In the genomic region with DNA sequence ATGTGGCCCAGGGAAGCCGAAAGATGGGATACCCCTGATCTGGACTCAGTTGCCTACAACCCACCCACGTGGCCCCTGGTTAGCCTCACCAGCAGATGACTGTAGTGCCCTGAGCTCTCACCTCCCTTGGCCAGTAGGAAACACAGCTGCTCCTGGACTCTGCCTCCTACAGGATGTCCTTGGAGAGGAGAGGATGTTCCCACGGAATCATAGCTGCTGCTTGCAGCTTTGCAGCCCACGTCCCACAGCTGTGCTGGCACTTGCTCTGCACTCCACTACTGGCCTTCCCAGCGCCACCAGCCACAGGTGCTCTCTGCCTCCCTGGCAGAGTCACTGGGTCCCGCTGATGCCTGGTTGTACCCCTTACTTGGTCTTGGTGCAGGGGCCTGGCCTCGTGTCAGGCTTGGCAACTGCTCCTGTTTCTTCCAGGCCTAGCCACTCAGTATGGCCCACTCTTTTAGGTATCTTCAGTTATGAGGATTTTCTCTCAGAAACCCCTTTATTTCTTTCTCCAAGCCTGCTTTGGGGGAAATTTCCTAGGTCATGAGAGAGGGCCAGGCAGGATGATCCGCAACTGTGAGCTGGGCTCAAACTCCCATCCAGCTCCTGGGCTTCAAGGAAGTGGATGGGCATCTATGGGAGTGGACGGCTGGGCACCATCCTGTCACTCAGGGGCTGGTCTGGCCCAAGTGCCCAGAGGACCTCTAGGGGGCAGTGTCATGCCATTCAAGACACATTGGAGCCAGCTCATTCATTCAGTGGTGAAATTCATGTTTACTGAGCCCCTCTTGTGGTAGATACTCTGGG, we compare ENCODE assay signal across 9 cellular contexts. TPM values are rescaled to one million over a fixed set of nuclear protein-coding genes. Genes with fewer than 3 reads are reported as not detected.
DNase-seq lines count a peak whose midpoint lies in the region; ATAC-seq, FAIRE-seq and TF ChIP-seq lines count a peak whose summit lies in the region.
"Had no signal": no experiment of that assay in that cellular context is flagged by ENCODE, and none has a peak within 500 bp of the region (broad histone marks: within the 10 kb centered on the region; RNA-seq: fewer than 3 reads in every experiment).

No MANE protein-coding gene starts in this region.

- no peak overlapping the region for H3K4me3 ChIP-seq in GM12878

- 27% methylated on average over 9 of the region's 9 CpGs for WGBS in GM12878 (ENCODE audit: insufficient coverage, insufficient replicate concordance, low lambda C conversion rate, missing lambda C conversion rate)

- no peaks in the 10 kb centered on the region for H3K9me3 ChIP-seq in GM12878 (replicated peaks; ENCODE audit: control insufficient read depth, insufficient read depth, low read length)

- no peak for TF ChIP-seq POLR2A in GM12878 (IDR thresholded peaks at IDR 0.05; ENCODE audit: low read depth, low read length)

- POLR2A ChIA-PET in GM12878 (lab: Charles Lee): no interaction called here

- no peak for TF ChIP-seq EP300 in GM12878 (IDR thresholded peaks at IDR 0.05; ENCODE audit: borderline replicate concordance in 1 of 2, control insufficient read depth in 1 of 2, low read depth in 2 of 2, low read length in 2 of 2)

- no peak overlapping the region for H2AFZ ChIP-seq in GM12878 (ENCODE audit: control insufficient read depth, low read depth, low read length)

- H3K4me2 ChIP-seq in GM12878 (ENCODE audit: control insufficient read depth, insufficient read depth): no peak overlapping the region

- RAD21 ChIA-PET in GM12878 (lab: Charles Lee; ENCODE audit: unreplicated experiment): interaction anchor here (1.0 to 2.7 kb wide), 7 partner anchors 8 to 506 kb away, joined by 4 to 9 read pairs (median 5); a partner anchor contains a TSS

- no peaks in the 10 kb centered on the region for H4K20me1 ChIP-seq in GM12878 (ENCODE audit: control insufficient read depth, insufficient read depth)

- no TSS peak for BruUV-seq in GM12878 (replicated peaks; lab: Mats Ljungman, UMichigan)

- H3K27me3 Mint-ChIP-seq in immature natural killer cell (ENCODE audit: low read depth in 3 of 3): peaks cover 1 to 4% (median 2%) of the 10 kb centered on the region in 3 donors
- H3K27me3 Mint-ChIP-seq: dendritic cell treated with granulocyte-macrophage colony-stimulating factor and Interleukin-4, amounts not matched to agents 40 ng/mL and 50 ng/mL, for 4 days had no signal

- intact Hi-C loops in GM12878 (cut with micrococcal nuclease; ENCODE audit: unreplicated experiment): loop anchor here (1.0 to 10.0 kb wide), 3 partner anchors 22 to 320 kb away; no protein-coding TSS in a partner anchor

- no peaks in the 10 kb centered on the region for H3K27me3 ChIP-seq in GM12878 (replicated peaks in 1 of 2; ENCODE audit: control insufficient read depth in 2 of 2, insufficient read depth in 2 of 2, low read length in 1 of 2)

- peak overlapping the region in 1 of 6 donors; percentile 11 for H3K27ac Mint-ChIP-seq in immature natural killer cell
- H3K27ac Mint-ChIP-seq: dendritic cell treated with granulocyte-macrophage colony-stimulating factor and Interleukin-4, amounts not matched to agents 40 ng/mL and 50 ng/mL, for 4 days had no signal

- CTCF ChIA-PET in GM12878 (lab: Yijun Ruan, JAX): interaction anchor here (0.6 to 3.4 kb wide), 37 partner anchors 9 to 682 kb away, joined by 3 to 25 read pairs (median 4); a partner anchor contains a TSS

- H3K9me3 Mint-ChIP-seq in immature natural killer cell: no peaks in the 10 kb centered on the region
- H3K9me3 Mint-ChIP-seq: dendritic cell treated with granulocyte-macrophage colony-stimulating factor and Interleukin-4, amounts not matched to agents 40 ng/mL and 50 ng/mL, for 4 days had no signal

- no peak overlapping the region for H3K9ac ChIP-seq in GM12878 (ENCODE audit: control insufficient read depth, insufficient read depth, low read length)

- DNase-seq in DMS153 (lab: John Stamatoyannopoulos, UW): peak; percentile 16
- peak; percentile 56 for DNase-seq in HTR-8/SVneo (ENCODE audit: insufficient read length, low spot score)
- peak; percentile 35 for DNase-seq in T-helper 22 cell (ENCODE audit: low read depth)
- no peak for DNase-seq in GM12878 (ENCODE audit: low read depth, low spot score)
- peak; percentile 63 to 74 (median 66) for DNase-seq in immature natural killer cell
- peak; percentile 42 to 48 (median 46) for DNase-seq in stimulated activated CD4-positive, alpha-beta T cell treated with anti-CD3 and anti-CD28 coated beads, Interleukin-1b, Interleukin-23, amount 100 ng/mL, for 24 hours (ENCODE audit: low read depth in 4 of 4, low spot score in 1 of 4)
- DNase-seq in T1000 (lab: John Stamatoyannopoulos, UW): no peak

- H3K4me1 Mint-ChIP-seq in immature natural killer cell: peaks cover 2 to 4% of the 10 kb centered on the region in 2 donors

- H3K27ac ChIP-seq in GM12878 (ENCODE audit: control insufficient read depth, insufficient read depth): no peak overlapping the region

- H3K4me1 ChIP-seq in GM12878 (ENCODE audit: control insufficient read depth, insufficient read depth, low read length): no peaks in the 10 kb centered on the region

- no peak overlapping the region for H3K4me3 Mint-ChIP-seq in immature natural killer cell
- H3K4me3 Mint-ChIP-seq: dendritic cell treated with granulocyte-macrophage colony-stimulating factor and Interleukin-4, amounts not matched to agents 40 ng/mL and 50 ng/mL, for 4 days had no signal

- no peaks in the 10 kb centered on the region for H3K36me3 ChIP-seq in GM12878 (ENCODE audit: control insufficient read depth in 2 of 2, insufficient read depth in 2 of 2, low read length in 1 of 2)

- ATAC-seq in GM19468 (IDR thresholded peaks at IDR 0.05; ENCODE audit: extremely low read depth, unreplicated experiment) (peak; percentile 51), GM12878 (peak; percentile 99)

- no peaks in the 10 kb centered on the region for H3K79me2 ChIP-seq in GM12878 (ENCODE audit: control insufficient read depth, insufficient read depth, low read length)

- SMC1A ChIA-PET in GM12878 (lab: Charles Lee; ENCODE audit: uncharacterized antibody, unreplicated experiment): interaction anchor here (0.6 to 1.6 kb wide), 16 partner anchors 10 to 544 kb away, joined by 3 to 10 read pairs (median 3); a partner anchor contains a TSS

- FAIRE-seq in HTR-8/SVneo (lab: Jason Lieb, UNC) (no peak), GM12878 (lab: Jason Lieb, UNC) (peak; percentile 13)

- H3K36me3 Mint-ChIP-seq in immature natural killer cell: no peaks in the 10 kb centered on the region

- TF ChIP-seq CTCF in GM12878 (IDR thresholded peaks at IDR 0.05 in 2 of 3, conservative IDR thresholded peaks at IDR 0.05 in 1 of 3; ENCODE audit: control insufficient read depth in 2 of 3, extremely low read depth in 1 of 3, insufficient read depth in 1 of 3, low read depth in 3 of 3, low read length in 3 of 3): peak; percentile 88 to 92 (median 90); a peak in 5 of 6 replicates

- in situ Hi-C loops in GM12878 (cut with MboI): no loop called here

- TF ChIP-seq RAD21 in GM12878 (IDR thresholded peaks at IDR 0.05; ENCODE audit: insufficient read depth, low read depth, low read length): peak; percentile 69

TF ChIP-seq in GM12878, 131 proteins besides CTCF, POLR2A, EP300 and RAD21 (continues in another document):
- TF ChIP-seq POU2F2 (IDR thresholded peaks at IDR 0.05; ENCODE audit: borderline replicate concordance, low read depth, low read length): peak; percentile 12; the same call in 1 of the 3 replicates
- TF ChIP-seq IKZF1 (conservative IDR thresholded peaks at IDR 0.05): 0 out of 2 replicates have a peak, but pooled peaks have one; percentile 15

RNA-seq across cellular contexts. Expression of a gene that starts 16.3 kb away (rescaled TPM):
- total RNA-seq in GM12878 (2013; cell fraction: nucleolus; rRNA removed): 18.9 TPM in 2 replicates
- total RNA-seq in GM12878 (2014; rRNA removed) (3.4 and 3.9 TPM in 2 replicates), GM12878 (2014; rRNA removed; fragmentation: Illumina TruSeq; extraction: Trizol) (1.3 and 1.9 TPM in 2 replicates), GM12878 (2021) (3.7 and 4.1 TPM in 2 replicates)
- polyA plus RNA-seq in GM12878 (2011; ENCODE audit: low read depth): 3.8 TPM
- polyA plus RNA-seq in GM12878 (2011; rRNA removed) (3.1 and 5.4 TPM in 2 replicates), GM12878 (2014; fragmentation: Illumina TruSeq; extraction: Trizol) (0.41 and 1.4 TPM in 2 replicates), GM12878 (2014; fragmentation: Nextera tagmentation; extraction: Ambion mirVana) (under 1 TPM in 1 of 2 experiments, not detected in 1; 0.15 TPM), GM12878 (2014; rRNA removed) (4.2 and 4.3 TPM in 2 replicates), GM12878 (2016; fragmentation: Nextera tagmentation; extraction: Ambion mirVana) (1 to 10 TPM; 2.1 TPM), immature natural killer cell (10 to 100 TPM; 12.9 to 15.7 (median 14.6) TPM)
- 7.7 and 8.5 TPM in 2 replicates for polyA plus RNA-seq in GM12878 (2011; cell fraction: cytosol; rRNA removed)
- 44.3 and 44.4 TPM in 2 replicates for polyA plus RNA-seq in GM12878 (2011; cell fraction: nucleus; rRNA removed)
- polyA plus RNA-seq in GM12878 (2012): 5.6 and 5.9 TPM in 2 replicates
- polyA minus RNA-seq in GM12878 (2011; rRNA and poly(A)+ RNA removed): 7.5 and 18.4 TPM in 2 replicates
- 2.8 and 3.2 TPM in 2 replicates for polyA minus RNA-seq in GM12878 (2011; cell fraction: cytosol; rRNA and poly(A)+ RNA removed)
- 14.3 and 19.2 TPM in 2 replicates for polyA minus RNA-seq in GM12878 (2011; cell fraction: nucleus; rRNA and poly(A)+ RNA removed)

RNA-seq across cellular contexts. Expression of a gene that starts 55.1 kb away (rescaled TPM):
- 3.8 and 5.4 TPM in 2 replicates for total RNA-seq in GM12878 (2013; cell fraction: nucleolus; rRNA removed)
- total RNA-seq in GM12878 (2014; rRNA removed) (0.73 and 1.2 TPM in 2 replicates), GM12878 (2014; rRNA removed; fragmentation: Illumina TruSeq; extraction: Trizol) (0.55 and 0.89 TPM in 2 replicates), GM12878 (2021) (1.6 and 2.4 TPM in 2 replicates)
- polyA plus RNA-seq in GM12878 (2011; ENCODE audit: low read depth): 5.4 TPM
- polyA plus RNA-seq in GM12878 (2011; rRNA removed) (1.8 and 3.5 TPM in 2 replicates), GM12878 (2014; fragmentation: Illumina TruSeq; extraction: Trizol) (0.32 and 1.0 TPM in 2 replicates), GM12878 (2014; fragmentation: Nextera tagmentation; extraction: Ambion mirVana) (under 1 TPM in 1 of 2 experiments, not detected in 1; 0.20 TPM), GM12878 (2014; rRNA removed) (1.5 and 3.9 TPM in 2 replicates), GM12878 (2016; fragmentation: Nextera tagmentation; extraction: Ambion mirVana) (1 to 10 TPM; 1.2 to 2.0 TPM), immature natural killer cell (10 to 100 TPM; 11.6 to 18.0 (median 12.1) TPM)
- polyA plus RNA-seq in GM12878 (2011; cell fraction: cytosol; rRNA removed): 3.6 and 4.2 TPM in 2 replicates
- 12.2 and 13.7 TPM in 2 replicates for polyA plus RNA-seq in GM12878 (2011; cell fraction: nucleus; rRNA removed)
- polyA plus RNA-seq in GM12878 (2012): 3.9 and 5.8 TPM in 2 replicates
- polyA minus RNA-seq in GM12878 (2011; rRNA and poly(A)+ RNA removed): 4.3 and 4.8 TPM in 2 replicates
- 3.6 and 4.5 TPM in 2 replicates for polyA minus RNA-seq in GM12878 (2011; cell fraction: cytosol; rRNA and poly(A)+ RNA removed)
- 3.1 and 6.9 TPM in 2 replicates for polyA minus RNA-seq in GM12878 (2011; cell fraction: nucleus; rRNA and poly(A)+ RNA removed)

Comparison
In these comparisons a context has a peak if more than half of its experiments do, and no peak if none do; other contexts are left out.
1. DNase-seq: peak in DMS153 (single experiment), HTR-8/SVneo (single experiment), T-helper 22 cell (single experiment), immature natural killer cell (3 of 3) and stimulated activated CD4-positive, alpha-beta T cell treated with anti-CD3 and anti-CD28 coated beads, Interleukin-1b, Interleukin-23, amount 100 ng/mL, for 24 hours (4 of 4); none in GM12878 (single experiment) and T1000 (single experiment).